Comparison of ENCODE assay signal across 18 cellular contexts in the genomic region with DNA sequence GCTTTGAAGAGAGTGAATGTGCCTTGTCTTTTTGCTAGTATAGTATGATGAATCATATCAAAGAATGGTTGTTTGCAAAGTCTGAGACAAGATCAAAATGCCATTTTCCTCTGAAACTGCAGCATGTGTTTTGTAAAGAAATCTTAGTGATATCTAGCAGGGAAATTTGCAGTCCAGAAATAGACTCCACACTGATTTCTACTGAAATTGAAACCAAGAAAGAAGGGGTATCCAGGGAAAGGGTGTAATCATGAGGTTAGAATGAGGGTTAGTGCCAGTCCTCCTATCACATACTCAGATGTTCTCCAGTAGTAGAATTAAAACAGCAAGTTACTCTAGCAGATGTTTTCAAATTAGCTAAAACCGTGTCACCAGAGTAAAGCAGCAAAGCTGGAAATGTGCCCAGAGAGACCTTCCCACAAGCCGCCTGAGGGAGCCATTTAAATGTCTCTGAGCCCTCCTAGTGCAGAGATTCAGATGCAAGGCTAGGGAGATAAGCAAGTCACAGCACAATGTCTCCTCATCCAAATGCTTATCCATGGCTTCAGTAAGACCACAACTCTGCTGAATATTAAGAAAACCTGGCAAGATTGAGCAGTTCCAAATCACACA. TPM values are rescaled to one million over a fixed set of nuclear protein-coding genes. Genes with fewer than 3 reads are reported as not detected.
DNase-seq lines count a peak whose midpoint lies in the region; ATAC-seq and TF ChIP-seq lines count a peak whose summit lies in the region.
"Had no signal": no experiment of that assay in that cellular context is flagged by ENCODE, and none has a peak within 500 bp of the region (broad histone marks: within the 10 kb centered on the region; RNA-seq: fewer than 3 reads in every experiment).

No MANE protein-coding gene starts in this region.

- H3K4me2 ChIP-seq in hepatocyte = peak overlapping the region; percentile 36

- no peaks in the 10 kb centered on the region for H3K79me2 ChIP-seq in hepatocyte

- peaks cover 8% of the 10 kb centered on the region for H3K4me1 ChIP-seq in hepatocyte (ENCODE audit: insufficient read depth)
- H3K4me1 ChIP-seq: lower lobe of right lung had no signal

- H3K4me3 ChIP-seq in hepatocyte = no peak overlapping the region
- H3K4me3 ChIP-seq: heart right ventricle, lower lobe of right lung, right atrium auricular region had no signal

- peak; percentile 45 for DNase-seq in Ammon's horn (ENCODE audit: low spot score)
- DNase-seq in Daoy (ENCODE audit: low read depth) = peak; percentile 18
- DNase-seq in OCI-M1 (lab: John Stamatoyannopoulos, UW) = peak; percentile 30
- peak; percentile 26 for DNase-seq in hepatocyte (ENCODE audit: low spot score)
- DNase-seq: activated CD4-positive, CD25-positive, alpha-beta regulatory T cell treated with anti-CD3 and anti-CD28 coated beads, Interleukin-2, amount 50 U/mL, for 72 hours; brain microvascular endothelial cell; CD8-positive, alpha-beta T cell; H9; heart right ventricle; lower lobe of right lung; NCI-H1436 treated with DMSO at 0.1 percent for 48 hours; NCI-H345; T1000 had no signal

- no peak overlapping the region for H2AFZ ChIP-seq in hepatocyte

- no peaks in the 10 kb centered on the region for H3K9me3 ChIP-seq in hepatocyte (ENCODE audit: low read depth)
- H3K9me3 ChIP-seq: lower lobe of right lung, right atrium auricular region had no signal

- H3K9me2 ChIP-seq in hepatocyte (replicated peaks; ENCODE audit: insufficient read depth) = no peaks in the 10 kb centered on the region

- TF ChIP-seq CTCF in hepatocyte (IDR thresholded peaks at IDR 0.05; ENCODE audit: poor library complexity) = no peak

- ATAC-seq in HG02571 (IDR thresholded peaks at IDR 0.05; ENCODE audit: unreplicated experiment) (no peak), GM18511 (IDR thresholded peaks at IDR 0.05; ENCODE audit: unreplicated experiment) (no peak), HG03045 (IDR thresholded peaks at IDR 0.05; ENCODE audit: unreplicated experiment) (no peak)
- ATAC-seq: CD8-positive, alpha-beta T cell; heart right ventricle; lower lobe of right lung had no signal

- H3K36me3 ChIP-seq in hepatocyte (replicated peaks; ENCODE audit: insufficient read depth, low read depth) = no peaks in the 10 kb centered on the region
- H3K36me3 ChIP-seq: brain microvascular endothelial cell, heart right ventricle, lower lobe of right lung, right atrium auricular region had no signal

- 15% methylated on average over 2 of the region's 2 CpGs for WGBS in hepatocyte (ENCODE audit: low lambda C conversion rate, missing lambda C conversion rate)

- H4K20me1 ChIP-seq in hepatocyte (ENCODE audit: insufficient read depth, poor library complexity, severe bottlenecking) = no peaks in the 10 kb centered on the region

- no peak overlapping the region for H3K27ac ChIP-seq in hepatocyte
- H3K27ac ChIP-seq: brain microvascular endothelial cell, heart right ventricle, lower lobe of right lung, right atrium auricular region had no signal

- peaks cover 36% of the 10 kb centered on the region for H3K27me3 ChIP-seq in hepatocyte

RNA-seq across cellular contexts. Expression of a gene that starts 4.9 kb away (rescaled TPM):
- total RNA-seq in Daoy (2014; rRNA removed; shearing (Covaris generic)) = 0.27 and 2.9 TPM in 2 replicates
- 3.1 and 3.9 TPM in 2 replicates for total RNA-seq in hepatocyte
- 6.5 and 9.3 TPM in 2 replicates for polyA plus RNA-seq in hepatocyte
- total RNA-seq: CD8-positive, alpha-beta T cell; M059J had no signal
